Comparison of ENCODE assay signal across 8 cellular contexts in genomic region chr3:187319699-187320302, GRCh38. TPM values are rescaled to one million over a fixed set of nuclear protein-coding genes. Genes with fewer than 3 reads are reported as not detected.
DNase-seq lines count a peak whose midpoint lies in the region; ATAC-seq and TF ChIP-seq lines count a peak whose summit lies in the region.

No MANE protein-coding gene starts in this region.

- peaks cover 43% of the 10 kb centered on the region for H3K27me3 Mint-ChIP-seq in CD8-positive, alpha-beta T cell (ENCODE audit: low read depth)
- peaks cover 2% of the 10 kb centered on the region for H3K27me3 Mint-ChIP-seq in neural progenitor cell (ENCODE audit: insufficient read depth, low read depth)

- DNase-seq in CD8-positive, alpha-beta T cell, result peak; percentile 8 to 51 (median 35)
- DNase-seq in NT2/D1 (ENCODE audit: low read depth, low spot score) (peak; percentile 87), activated T-cell treated with anti-CD3 and anti-CD28 coated beads for 48 hours (ENCODE audit: low read depth) (peak; percentile 51), fibroblast of peridontal ligament (ENCODE audit: extremely low read depth) (peak; percentile 60), neural progenitor cell (ENCODE audit: low spot score) (peak; percentile 83), transverse colon (peak; percentile 76)

- intact Hi-C loops in CD8-positive, alpha-beta T cell (cut with DNase I, micrococcal nuclease), result loop anchor here (1.0 to 5.0 kb wide), 4 partner anchors 360 to 1828 kb away; no protein-coding TSS in a partner anchor
- intact Hi-C loops in transverse colon (cut with DNase I; ENCODE audit: low total_unique reads), result loop anchor here (1.0 kb wide), 1 partner anchor 360 kb away; no protein-coding TSS in a partner anchor

- POLR2A ChIA-PET in CD8-positive, alpha-beta T cell (lab: Charles Lee), result interaction anchor here (1.4 kb wide), 1 partner anchor 360 kb away, joined by 3 read pairs; no protein-coding TSS in a partner anchor

- H4K20me1 ChIP-seq in neural progenitor cell (ENCODE audit: low read depth), result no peaks in the 10 kb centered on the region

- H3K36me3 Mint-ChIP-seq in CD8-positive, alpha-beta T cell, result no peaks in the 10 kb centered on the region
- H3K36me3 Mint-ChIP-seq in neural progenitor cell, result no peaks in the 10 kb centered on the region

- in situ Hi-C loops in transverse colon (cut with MboI; ENCODE audit: low pct_ligation_motif_present in 1 of 4, low pct_unique_long_range_greater_than_20kb in 1 of 4, low sequenced_read_pairs in 3 of 4), result loop anchor here (5.0 to 10.0 kb wide), 2 partner anchors 95 to 358 kb away; no protein-coding TSS in a partner anchor

- H2AFZ ChIP-seq in neural progenitor cell (replicated peaks), result no peak overlapping the region

- no peak overlapping the region for H3K27ac ChIP-seq in CD8-positive, alpha-beta T cell (ENCODE audit: low read depth, low read length)
- no peak overlapping the region for H3K27ac ChIP-seq in neural progenitor cell
- H3K27ac ChIP-seq in transverse colon, result no peak overlapping the region

- no peaks in the 10 kb centered on the region for H3K9me3 Mint-ChIP-seq in CD8-positive, alpha-beta T cell
- H3K9me3 Mint-ChIP-seq in neural progenitor cell, result no peaks in the 10 kb centered on the region

- H3K36me3 ChIP-seq in CD8-positive, alpha-beta T cell (ENCODE audit: insufficient read depth, low read length), result no peaks in the 10 kb centered on the region
- H3K36me3 ChIP-seq in NT2/D1 (ENCODE audit: insufficient read depth, insufficient read length, low read length) (no peaks in the 10 kb centered on the region), neural progenitor cell (no peaks in the 10 kb centered on the region), transverse colon (no peaks in the 10 kb centered on the region)

- H3K9ac ChIP-seq in NT2/D1 (ENCODE audit: insufficient read length, low read depth) (no peak overlapping the region), neural progenitor cell (no peak overlapping the region)

- H3K4me2 ChIP-seq in neural progenitor cell, result no peak overlapping the region

- H3K27me3 ChIP-seq in CD8-positive, alpha-beta T cell (ENCODE audit: insufficient read depth, low read length), result peaks cover 5% of the 10 kb centered on the region
- H3K27me3 ChIP-seq in NT2/D1 (ENCODE audit: insufficient read depth, insufficient read length), result no peaks in the 10 kb centered on the region
- H3K27me3 ChIP-seq in neural progenitor cell, result no peaks in the 10 kb centered on the region
- H3K27me3 ChIP-seq in transverse colon, result peaks cover 11% of the 10 kb centered on the region

- WGBS in transverse colon (ENCODE audit: low coverage in 1 of 2), 2 donors, result 28 to 32% methylated on average over 5 to 7 of the region's 7 CpGs

- CTCF ChIA-PET in CD8-positive, alpha-beta T cell (lab: Charles Lee), result interaction anchor here (0.7 to 14.9 kb wide), 35 partner anchors 10 to 1824 kb away, joined by 3 to 421 read pairs (median 5); partner anchors contain the start of gene RTP2

- H3K4me3 ChIP-seq in CD8-positive, alpha-beta T cell (ENCODE audit: low read depth, low read length), result no peak overlapping the region
- H3K4me3 ChIP-seq in NT2/D1 (ENCODE audit: insufficient read length, low read depth), result no peak overlapping the region
- no peak overlapping the region for H3K4me3 ChIP-seq in neural progenitor cell
- H3K4me3 ChIP-seq in transverse colon, result no peak overlapping the region

- H3K9me3 ChIP-seq in CD8-positive, alpha-beta T cell (ENCODE audit: low read length), result no peaks in the 10 kb centered on the region
- H3K9me3 ChIP-seq in NT2/D1 (ENCODE audit: insufficient read depth, low read length) (no peaks in the 10 kb centered on the region), neural progenitor cell (ENCODE audit: low read depth) (no peaks in the 10 kb centered on the region), transverse colon (no peaks in the 10 kb centered on the region)

- peaks cover 6% of the 10 kb centered on the region for H3K4me1 ChIP-seq in CD8-positive, alpha-beta T cell (ENCODE audit: insufficient read depth, low read length)
- H3K4me1 ChIP-seq in NT2/D1 (ENCODE audit: insufficient read depth, insufficient read length) (no peaks in the 10 kb centered on the region), neural progenitor cell (peaks cover 9% of the 10 kb centered on the region), transverse colon (peaks cover 0 to 13% (median 9%) of the 10 kb centered on the region in 4 donors)

- H3K4me3 Mint-ChIP-seq in CD8-positive, alpha-beta T cell, result no peak overlapping the region
- no peak overlapping the region for H3K4me3 Mint-ChIP-seq in neural progenitor cell

- no peak for TF ChIP-seq EP300 in transverse colon (IDR thresholded peaks at IDR 0.05; ENCODE audit: low read depth)

- peaks cover 9% of the 10 kb centered on the region for H3F3A ChIP-seq in neural progenitor cell (ENCODE audit: low read depth)

- no peaks in the 10 kb centered on the region for H3K79me2 ChIP-seq in neural progenitor cell (ENCODE audit: low read depth)

- peak; percentile 54 for TF ChIP-seq CTCF in CD8-positive, alpha-beta T cell (IDR thresholded peaks at IDR 0.05)
- peak; percentile 91 for TF ChIP-seq CTCF in neural progenitor cell (IDR thresholded peaks at IDR 0.05)
- TF ChIP-seq CTCF in transverse colon (IDR thresholded peaks at IDR 0.05), result peak; percentile 80 to 94 (median 90)

- peak; percentile 84 for ATAC-seq in CD8-positive, alpha-beta T cell
- ATAC-seq in GM19025 (IDR thresholded peaks at IDR 0.05; ENCODE audit: low read depth, unreplicated experiment) (peak; percentile 76), HG03354 (IDR thresholded peaks at IDR 0.05; ENCODE audit: poor library complexity, severe bottlenecking, unreplicated experiment) (peak; percentile 77)

- peaks cover 13% of the 10 kb centered on the region for H3K4me1 Mint-ChIP-seq in CD8-positive, alpha-beta T cell (ENCODE audit: low read depth)
- H3K4me1 Mint-ChIP-seq in neural progenitor cell, result peaks cover 7% of the 10 kb centered on the region

- TF ChIP-seq POLR2A in transverse colon (IDR thresholded peaks at IDR 0.05), result no peak

- H3K27ac Mint-ChIP-seq in CD8-positive, alpha-beta T cell, result no peak overlapping the region
- H3K27ac Mint-ChIP-seq in neural progenitor cell, result no peak overlapping the region

RNA-seq across cellular contexts. Expression of gene MASP1, which starts 28.3 kb away (rescaled TPM):
- total RNA-seq in CD8-positive, alpha-beta T cell, result not detected
- 0.96 and 3.3 TPM in 2 replicates for total RNA-seq in neural progenitor cell (ENCODE audit: low replicate concordance)
- total RNA-seq in transverse colon, result 10 to 100 TPM in 2 of 4 donors, 1 to 10 TPM in 2; 4.5 to 45.2 (median 13.9) TPM

RNA-seq across cellular contexts. Expression of gene RTP4, which starts 48.4 kb away (rescaled TPM):
- 1 to 10 TPM; 1.1 to 1.5 TPM for total RNA-seq in CD8-positive, alpha-beta T cell
- total RNA-seq in neural progenitor cell (ENCODE audit: low replicate concordance), result not detected in 2 replicates
- total RNA-seq in transverse colon, result 1 to 10 TPM in 2 of 4 donors, not detected in 2; 4.1 to 4.9 TPM

Comparison
In these comparisons a context has a peak if more than half of its experiments do, and no peak if none do; other contexts are left out.
1. DNase-seq: peak in every context shown above with its lines; median percentile 87 in NT2/D1; 83 in neural progenitor cell; 76 in transverse colon; 60 in fibroblast of peridontal ligament; 51 in activated T-cell treated with anti-CD3 and anti-CD28 coated beads for 48 hours; 35 in CD8-positive, alpha-beta T cell.